ENCODE assay signal across 26 cellular contexts in the genomic region with DNA sequence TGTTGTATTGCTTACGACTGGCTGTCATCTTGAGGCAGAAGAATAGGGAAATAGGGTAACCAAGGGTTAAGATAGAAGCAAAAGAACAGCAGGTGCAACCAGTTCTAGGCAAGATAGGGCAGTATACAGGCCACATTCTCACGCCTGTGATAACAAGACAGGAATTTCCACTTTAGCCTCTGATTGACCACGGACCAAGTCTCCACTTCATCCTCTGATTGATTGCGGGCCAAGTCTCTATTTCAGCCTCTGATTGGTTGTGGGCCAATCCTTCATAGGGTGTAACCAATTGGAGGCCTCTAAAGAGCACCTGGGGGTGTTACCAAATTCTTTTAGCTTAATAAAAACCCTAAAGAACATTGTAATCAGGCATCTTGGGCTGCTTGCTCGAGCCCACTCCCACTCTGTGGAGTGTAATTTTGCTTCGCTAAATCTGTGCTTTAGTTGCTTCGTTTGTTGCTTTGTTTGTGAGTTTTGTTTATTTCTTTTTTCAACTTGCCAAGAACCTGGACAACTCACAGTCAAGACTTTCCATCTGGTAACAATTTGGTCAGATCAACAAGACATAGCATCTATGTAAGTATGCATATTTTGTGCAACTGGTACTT. TPM values are rescaled to one million over a fixed set of nuclear protein-coding genes. Genes with fewer than 3 reads are reported as not detected.
DNase-seq lines count a peak whose midpoint lies in the region; ATAC-seq and TF ChIP-seq lines count a peak whose summit lies in the region.
"Had no signal": no experiment of that assay in that cellular context is flagged by ENCODE, and none has a peak within 500 bp of the region (broad histone marks: within the 10 kb centered on the region; RNA-seq: fewer than 3 reads in every experiment).

No MANE protein-coding gene starts in this region.

- H3K27me3 ChIP-seq in lower lobe of right lung (ENCODE audit: low read depth) = no peaks in the 10 kb centered on the region
- no peaks in the 10 kb centered on the region for H3K27me3 ChIP-seq in BE2C
- H3K27me3 ChIP-seq: esophagus squamous epithelium, SJSA1, spleen had no signal

- TF ChIP-seq CTCF in lower lobe of right lung (IDR thresholded peaks at IDR 0.05) (no peak), BE2C (IDR thresholded peaks at IDR 0.05; ENCODE audit: low read depth, low read length) (no peak)

- H3K36me3 ChIP-seq in lower lobe of right lung (no peaks in the 10 kb centered on the region), BE2C (no peaks in the 10 kb centered on the region)
- H3K36me3 ChIP-seq: esophagus squamous epithelium, prostate gland, SJSA1, spleen had no signal

- H3K9me3 ChIP-seq in lower lobe of right lung (no peaks in the 10 kb centered on the region), BE2C (no peaks in the 10 kb centered on the region)
- H3K9me3 ChIP-seq: esophagus squamous epithelium, prostate gland, SJSA1, spleen had no signal

- peaks cover 5% of the 10 kb centered on the region for H3K4me1 ChIP-seq in lower lobe of right lung
- H3K4me1 ChIP-seq in BE2C = no peaks in the 10 kb centered on the region
- H3K4me1 ChIP-seq: prostate gland, SJSA1 had no signal

- H3K27ac ChIP-seq in lower lobe of right lung = no peak overlapping the region
- H3K27ac ChIP-seq: esophagus squamous epithelium, prostate gland, SJSA1, spleen had no signal

- H3K4me3 ChIP-seq in lower lobe of right lung = no peak overlapping the region
- no peak overlapping the region for H3K4me3 ChIP-seq in BE2C (ENCODE audit: low read depth, low read length)
- H3K4me3 ChIP-seq: esophagus squamous epithelium, prostate gland, SJSA1, spleen had no signal

- intact Hi-C loops in left ventricle myocardium superior (cut with micrococcal nuclease) (no loop called here), Right ventricle myocardium superior (cut with DNase I) (no loop called here), lower lobe of right lung (cut with DNase I) (no loop called here)

- peak; percentile 54 for ATAC-seq in left ventricle myocardium superior
- no peak for ATAC-seq in Right ventricle myocardium superior (ENCODE audit: poor library complexity)
- ATAC-seq in lower lobe of right lung = peak; percentile 82 to 92
- no peak for ATAC-seq in GM18873 (IDR thresholded peaks at IDR 0.05; ENCODE audit: low FRiP score, unreplicated experiment)
- ATAC-seq: activated CD8-positive, alpha-beta memory T cell treated with anti-CD3 and anti-CD28 coated beads, Interleukin-2, amount 10 ng/mL, durations not matched to agents 7 days and 5 days; natural killer cell treated with Interleukin-12 subunit alpha and Interleukin-12 subunit beta and Interleukin-15 and Interleukin-18, amount 100 ng/mL, for 72 hours had no signal

- DNase-seq in left ventricle myocardium superior (no peak), Right ventricle myocardium superior (no peak), astrocyte of the hippocampus (ENCODE audit: low read depth, low spot score) (peak; percentile 10), lower lobe of right lung (no peak), BE2C (no peak)
- no peak for DNase-seq in stimulated activated naive CD4-positive, alpha-beta T cell treated with Interleukin-2 at 50 U/mL for 16 hours (lab: John Stamatoyannopoulos, UW)
- no peak for DNase-seq in stimulated activated CD8-positive, alpha-beta memory T cell treated with anti-CD3 and anti-CD28 coated beads, Interleukin-4, amount 100 ng/mL, for 48 hours
- DNase-seq: activated CD4-positive, alpha-beta T cell treated with anti-CD3 and anti-CD28 coated beads for 1 hour; activated CD8-positive, alpha-beta memory T cell treated with anti-CD3 and anti-CD28 coated beads, Interleukin-2, amount 10 ng/mL, durations not matched to agents 7 days and 5 days; activated effector memory CD4-positive, alpha-beta T cell treated with Interleukin-2 at 50 U/mL for 16 hours; amniotic stem cell; CD4-positive, alpha-beta T cell; effector CD8-positive, alpha-beta T cell; esophagus squamous epithelium; head of caudate nucleus; immature natural killer cell; Kasumi-1; mesenchymal stem cell; NCI-H1092 treated with DMSO at 0.1 percent for 48 hours; NCI-H2081 treated with DMSO at 0.1 percent for 48 hours; NCI-H524; spleen had no signal

RNA-seq across cellular contexts. Expression of a gene that starts 8.7 kb away (rescaled TPM):
- total RNA-seq in left ventricle myocardium superior = 12.8 TPM
- total RNA-seq in Right ventricle myocardium superior = 10.0 TPM
- 42.6 TPM for total RNA-seq in lower lobe of right lung
- 12.7 TPM for polyA plus RNA-seq in BE2C (2012; ENCODE audit: insufficient read depth, insufficient read length, low read depth)

Comparison
In these comparisons a context has a peak if more than half of its experiments do, and no peak if none do; other contexts are left out.
1. ATAC-seq: peak in left ventricle myocardium superior (single experiment) and lower lobe of right lung (2 of 2); none in Right ventricle myocardium superior (single experiment) and GM18873 (single experiment).